8 cellular contexts compared by ENCODE assay signal in genomic region chr15:58070801-58071418, GRCh38. TPM values are rescaled to one million over a fixed set of nuclear protein-coding genes. Genes with fewer than 3 reads are reported as not detected.
DNase-seq lines count a peak whose midpoint lies in the region; ATAC-seq, FAIRE-seq and TF ChIP-seq lines count a peak whose summit lies in the region.

No MANE protein-coding gene starts in this region.

- intact Hi-C loops in A673 (cut with micrococcal nuclease; ENCODE audit: unreplicated experiment) (loop anchor here (1.0 to 10.0 kb wide), 4 partner anchors 104 to 510 kb away; no protein-coding TSS in a partner anchor), pancreas (cut with DNase I) (loop anchor here (10.0 kb wide), 3 partner anchors 114 to 326 kb away; no protein-coding TSS in a partner anchor)

- no peaks in the 10 kb centered on the region for H3K9me3 ChIP-seq in A673 (ENCODE audit: low read depth, low read length, poor library complexity, severe bottlenecking)
- H3K9me3 ChIP-seq in pancreas: no peaks in the 10 kb centered on the region

- BruUV-seq in A673 (replicated peaks; lab: Mats Ljungman, UMichigan): no TSS peak

- H3K4me3 ChIP-seq in A673 (ENCODE audit: low read depth, low read length, poor library complexity, severe bottlenecking) (no peak overlapping the region), pancreas (no peak overlapping the region)

- peak in 3 of 4 donors; percentile 55 to 73 (median 66) for ATAC-seq in pancreas
- no peak for ATAC-seq in HG03097 (IDR thresholded peaks at IDR 0.05; ENCODE audit: low FRiP score, unreplicated experiment)

- FAIRE-seq in pancreas (lab: Jason Lieb, UNC): peak; percentile 39

- peaks cover 3% of the 10 kb centered on the region for H3K4me1 ChIP-seq in A673 (ENCODE audit: insufficient read depth, low read length, poor library complexity, severe bottlenecking)
- H3K4me1 ChIP-seq in pancreas: peaks cover 0 to 2% (median 0%) of the 10 kb centered on the region in 3 donors

- DNase-seq in A673 (ENCODE audit: low spot score) (peak; percentile 82), GM10248 (ENCODE audit: extremely low spot score) (peak; percentile 10), NCI-H345 (lab: John Stamatoyannopoulos, UW) (peak; percentile 42), glomerular endothelial cell (ENCODE audit: extremely low read depth, low read depth, low spot score) (peak; percentile 41), pancreas (peak; percentile 11 to 81 (median 51)), epidermal melanocyte (ENCODE audit: insufficient read length, low spot score) (no peak)
- DNase-seq in activated CD8-positive, alpha-beta memory T cell treated with anti-CD3 and anti-CD28 coated beads, Interleukin-2, amount 50 U/mL, for 48 hours: peak; percentile 79

- TF ChIP-seq CTCF in A673 (conservative IDR thresholded peaks at IDR 0.05; ENCODE audit: low read depth, low read length) (peak; percentile 97), GM10248 (IDR thresholded peaks at IDR 0.05; ENCODE audit: control extremely low read depth, extremely low read depth, low read depth, missing control alignments) (peak; percentile 80), pancreas (IDR thresholded peaks at IDR 0.05) (peak; percentile 76 to 89 (median 80))

- H3K27ac ChIP-seq in A673 (ENCODE audit: low read depth, low read length, poor library complexity, severe bottlenecking) (no peak overlapping the region), pancreas (no peak overlapping the region)

- H3K27me3 ChIP-seq in A673 (replicated peaks; ENCODE audit: insufficient read depth, low read depth, low read length, poor library complexity) (peaks cover 33% of the 10 kb centered on the region), pancreas (peaks cover 0 to under 1% (median 0%) of the 10 kb centered on the region in 4 donors)

- CTCF ChIA-PET in A673 (lab: Charles Lee) (interaction anchor here (0.5 to 2.8 kb wide), 17 partner anchors 9 to 1457 kb away, joined by 3 to 27 read pairs (median 3); no protein-coding TSS in a partner anchor), GM10248 (lab: Yijun Ruan, JAX) (interaction anchor here (0.7 to 6.7 kb wide), 38 partner anchors 9 to 543 kb away, joined by 3 to 44 read pairs (median 5); partner anchors contain the start of gene POLR2M)

- H3K36me3 ChIP-seq in A673 (ENCODE audit: insufficient read depth, low read length, poor library complexity, severe bottlenecking) (no peaks in the 10 kb centered on the region), pancreas (no peaks in the 10 kb centered on the region)

- WGBS in pancreas, 2 donors: 33 to 34% methylated on average over 7 of the region's 7 CpGs

- POLR2A ChIA-PET in A673 (lab: Charles Lee; ENCODE audit: low non-redundant PET): no interaction called here
- POLR2A ChIA-PET in GM10248 (lab: Yijun Ruan, JAX): no interaction called here

RNA-seq across cellular contexts. Expression of gene ALDH1A2, which starts 5.4 kb away (rescaled TPM):
- 1.5 and 1.7 TPM in 2 replicates for total RNA-seq in A673 (2021)
- 0.58 and 5.8 TPM in 2 replicates for total RNA-seq in glomerular endothelial cell
- total RNA-seq in pancreas: 1 to 10 TPM; 2.2 to 6.6 (median 4.7) TPM
- polyA plus RNA-seq in pancreas: 1 to 10 TPM; 1.6 to 2.5 TPM
